Comparison of ENCODE assay signal across 8 cellular contexts in the genomic region with DNA sequence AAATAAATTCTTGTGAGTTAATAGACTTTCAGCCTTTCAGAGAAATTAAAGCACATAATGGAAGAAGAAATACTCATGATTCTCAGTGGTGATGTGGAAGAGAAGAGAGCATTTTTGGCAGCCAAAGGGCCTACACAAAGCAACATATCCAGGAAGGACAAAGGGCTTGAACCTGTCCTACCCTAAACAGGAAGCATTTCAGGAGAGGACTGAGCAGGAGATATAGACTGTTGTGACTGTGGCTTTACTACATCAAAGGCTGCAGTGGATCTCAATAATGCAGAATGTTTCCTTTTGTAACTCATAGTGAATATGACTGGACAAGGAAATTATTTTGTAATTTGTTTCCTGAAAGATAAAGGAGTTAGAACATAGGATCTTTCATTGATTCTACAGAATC.
A peak's percentile ranks its signal among the peaks of the same experiment; 100 is the strongest.
DNase-seq lines count a peak whose midpoint lies in the region; ATAC-seq and TF ChIP-seq lines count a peak whose summit lies in the region.
"Had no signal": no experiment of that assay in that cellular context is flagged by ENCODE, and none has a peak within 500 bp of the region (broad histone marks: within the 10 kb centered on the region; RNA-seq: fewer than 3 reads in every experiment).

No MANE protein-coding gene starts in this region.

- H3K4me1 ChIP-seq in DOHH2 (ENCODE audit: control insufficient read depth, low read length) = peaks cover 34% of the 10 kb centered on the region
- peaks cover 8% of the 10 kb centered on the region for H3K4me1 ChIP-seq in effector memory CD4-positive, alpha-beta T cell (ENCODE audit: control insufficient read depth, insufficient read depth, low read length, poor library complexity, severe bottlenecking)
- H3K4me1 ChIP-seq in parathyroid adenoma = peaks cover 9% of the 10 kb centered on the region

- no peaks in the 10 kb centered on the region for H3K27me3 ChIP-seq in DOHH2 (ENCODE audit: control insufficient read depth, low read length)
- H3K27me3 ChIP-seq in effector memory CD4-positive, alpha-beta T cell (replicated peaks; ENCODE audit: control insufficient read depth, insufficient read depth, low read length, poor library complexity, severe bottlenecking) = no peaks in the 10 kb centered on the region
- H3K27me3 ChIP-seq in parathyroid adenoma (ENCODE audit: control insufficient read depth, insufficient read depth, low read length) = no peaks in the 10 kb centered on the region

- H3K4me3 ChIP-seq in DOHH2 (ENCODE audit: low read length) = peak overlapping the region; percentile 96; the same call in 1 of the 2 replicates
- no peak overlapping the region for H3K4me3 ChIP-seq in NB4 (ENCODE audit: low read depth, low read length)
- H3K4me3 ChIP-seq in effector memory CD4-positive, alpha-beta T cell (ENCODE audit: insufficient read depth, low read depth, low read length, poor library complexity, severe bottlenecking) = no peak overlapping the region
- no peak overlapping the region for H3K4me3 ChIP-seq in parathyroid adenoma (ENCODE audit: low read depth, low read length)

- no peaks in the 10 kb centered on the region for H3K9me2 ChIP-seq in DOHH2 (replicated peaks; ENCODE audit: control insufficient read depth, low read length)

- DNase-seq in NB4 (ENCODE audit: low read depth) (peak; percentile 52), NCI-H524 (lab: John Stamatoyannopoulos, UW) (no peak)
- no peak for DNase-seq in effector memory CD4-positive, alpha-beta T cell
- DNase-seq in activated effector memory CD4-positive, alpha-beta T cell treated with Interleukin-2 at 50 U/mL for 16 hours = no peak
- DNase-seq: IMR-90 had no signal

- H3K4me2 ChIP-seq in DOHH2 (ENCODE audit: low read length) (peak overlapping the region; percentile 83), parathyroid adenoma (ENCODE audit: low read length) (no peak overlapping the region)

- TF ChIP-seq POLR2A in NB4 (IDR thresholded peaks at IDR 0.05; ENCODE audit: extremely low read depth, insufficient read length) = no peak

- no peak overlapping the region for H3K9ac ChIP-seq in parathyroid adenoma

- no peaks in the 10 kb centered on the region for H4K20me1 ChIP-seq in DOHH2 (ENCODE audit: control insufficient read depth, insufficient read depth, low read depth, low read length)

- H3K27ac ChIP-seq in DOHH2 (ENCODE audit: low read depth, low read length) (peak overlapping the region; percentile 89; the same call in 1 of the 2 replicates), parathyroid adenoma (peak overlapping the region; percentile 81)
- H3K27ac ChIP-seq in effector memory CD4-positive, alpha-beta T cell (ENCODE audit: insufficient read depth, low read length, poor library complexity, severe bottlenecking) = peak overlapping the region; percentile 99

- H3F3A ChIP-seq in DOHH2 (ENCODE audit: control insufficient read depth, insufficient read depth) = peaks cover 13% of the 10 kb centered on the region

- H3K36me3 ChIP-seq in DOHH2 (ENCODE audit: control insufficient read depth, low read length) = peaks cover 22% of the 10 kb centered on the region
- no peaks in the 10 kb centered on the region for H3K36me3 ChIP-seq in effector memory CD4-positive, alpha-beta T cell (ENCODE audit: control insufficient read depth, insufficient read depth, low read length)
- no peaks in the 10 kb centered on the region for H3K36me3 ChIP-seq in parathyroid adenoma (ENCODE audit: control insufficient read depth, insufficient read depth, low read length)

- H3K9me3 ChIP-seq in DOHH2 (ENCODE audit: control insufficient read depth, insufficient read depth, low read length) = no peaks in the 10 kb centered on the region
- H3K9me3 ChIP-seq in effector memory CD4-positive, alpha-beta T cell (ENCODE audit: control insufficient read depth, low read length) = no peaks in the 10 kb centered on the region
- no peaks in the 10 kb centered on the region for H3K9me3 ChIP-seq in parathyroid adenoma (ENCODE audit: control insufficient read depth, low read length)

- ATAC-seq in activated CD4-positive, CD25-positive, alpha-beta regulatory T cell treated with anti-CD3 and anti-CD28 coated beads, Interleukin-2, amount 50 U/mL, for 24 hours = no peak

- H3K79me2 ChIP-seq in DOHH2 (ENCODE audit: control insufficient read depth, low read length) (peaks cover 33% of the 10 kb centered on the region), parathyroid adenoma (peaks cover 11% of the 10 kb centered on the region)

- peak overlapping the region; percentile 77 for H2AFZ ChIP-seq in parathyroid adenoma

- TF ChIP-seq CTCF in DOHH2 (IDR thresholded peaks at IDR 0.05; ENCODE audit: low read depth, low read length, poor library complexity, severe bottlenecking) (no peak), NB4 (IDR thresholded peaks at IDR 0.05; ENCODE audit: low read depth, low read length) (no peak), parathyroid adenoma (IDR thresholded peaks at IDR 0.05) (no peak)
